Comparison of ENCODE assay signal across 32 cellular contexts in genomic region chr7:118898284-118898683, GRCh38.
"Had no signal": no experiment of that assay in that cellular context is flagged by ENCODE, and none has a peak within 500 bp of the region (broad histone marks: within the 10 kb centered on the region; RNA-seq: fewer than 3 reads in every experiment).

No MANE protein-coding gene starts in this region.

- DNase-seq: activated effector memory CD4-positive, alpha-beta T cell treated with anti-CD3 and anti-CD28 coated beads, Interleukin-2, amount 50 U/mL, for 16 hours; activated effector memory CD4-positive, alpha-beta T cell treated with Interleukin-2 at 50 U/mL for 16 hours; activated gamma-delta T cell; activated gamma-delta T cell treated with Interleukin-2 at 50 U/mL for 16 hours; activated naive CD4-positive, alpha-beta T cell; activated naive CD4-positive, alpha-beta T cell treated with anti-CD3 and anti-CD28 coated beads for 36 hours; activated naive CD4-positive, alpha-beta T cell treated with anti-CD3 and anti-CD28 coated beads, Interleukin-2, amount 10 ng/mL, durations not matched to agents 7 days and 5 days; activated naive CD4-positive, alpha-beta T cell treated with anti-CD3 and anti-CD28 coated beads, Interleukin-2, amount 50 U/mL, for 16 hours; activated naive CD4-positive, alpha-beta T cell treated with Interleukin-2 at 50 U/mL for 16 hours; activated naive CD8-positive, alpha-beta T cell treated with anti-CD3 and anti-CD28 coated beads for 36 hours; activated naive CD8-positive, alpha-beta T cell treated with anti-CD3 and anti-CD28 coated beads, Interleukin-2, amount 10 ng/mL, durations not matched to agents 7 days and 5 days; activated naive CD8-positive, alpha-beta T cell treated with anti-CD3 and anti-CD28 coated beads, Interleukin-2, amount 50 U/mL, for 24 hours; activated T-cell treated with anti-CD3 and anti-CD28 coated beads, Interleukin-2, amount 50 U/mL, for 1 hour; activated T-cell treated with anti-CD3 and anti-CD28 coated beads, Interleukin-2, amount 50 U/mL, for 24 hours; activated T-cell treated with anti-CD3 and anti-CD28 coated beads, Interleukin-2, amount 50 U/mL, for 4 hours; activated T-cell treated with anti-CD3 and anti-CD28 coated beads, Interleukin-2, amount 50 U/mL, for 48 hours; activated T-cell treated with anti-CD3 and anti-CD28 coated beads, Interleukin-2, amount 50 U/mL, for 72 hours; adrenal gland; amniotic stem cell; amygdala; anterior cingulate cortex; aorta; body of pancreas; brain microvascular endothelial cell; caudate nucleus; central memory CD4-positive, alpha-beta T cell; cerebellar nuclear complex had no signal

- H3K27me3 ChIP-seq: adrenal gland, ascending aorta, body of pancreas, brain microvascular endothelial cell, breast epithelium, cardiac muscle cell had no signal

- FAIRE-seq: astrocyte, bronchial epithelial cell had no signal

- H3K9me3 ChIP-seq: adrenal gland, ascending aorta, body of pancreas had no signal

- H3K36me3 ChIP-seq: adrenal gland, ascending aorta, brain microvascular endothelial cell, breast epithelium, cardiac muscle cell had no signal

- H3K27ac ChIP-seq: adrenal gland, ascending aorta, body of pancreas, brain microvascular endothelial cell, breast epithelium, cardiac muscle cell had no signal

- H3K4me3 ChIP-seq: adrenal gland, ascending aorta, body of pancreas, breast epithelium, cardiac muscle cell had no signal
